ENCODE assay signal across 23 cellular contexts in genomic region chr12:12531194-12531593, GRCh38.
"Had no signal": no experiment of that assay in that cellular context is flagged by ENCODE, and none has a peak within 500 bp of the region (broad histone marks: within the 10 kb centered on the region; RNA-seq: fewer than 3 reads in every experiment).

No MANE protein-coding gene starts in this region.

- H3K36me3 ChIP-seq: esophagus muscularis mucosa, left ventricle myocardium inferior, lower lobe of right lung, spleen, stomach, uterus had no signal

- H3K4me1 Mint-ChIP-seq: stimulated activated memory B cell treated with anti-CD40 and anti-IgM and Interleukin-4, amounts not matched to agents 10 μg/mL and 1 μg/mL and 100 μg/mL, for 72 hours had no signal

- DNase-seq: cortex of kidney; effector memory CD4-positive, alpha-beta T cell; foreskin keratinocyte; kidney; left cardiac atrium; left ventricle myocardium inferior; lower lobe of right lung; midbrain; occipital lobe; spleen; stimulated activated CD4-positive, alpha-beta T cell treated with anti-CD3 and anti-CD28 coated beads, Interleukin-15, amount 100 ng/mL, for 24 hours; stimulated activated CD4-positive, alpha-beta T cell treated with anti-CD3 and anti-CD28 coated beads, Interleukin-1b, Interleukin-23, amount 100 ng/mL, for 48 hours; stimulated activated CD4-positive, alpha-beta T cell treated with anti-CD3 and anti-CD28 coated beads, Interleukin-4, amount 100 ng/mL, for 24 hours; stomach; upper lobe of left lung; uterus had no signal

- H3K9me3 Mint-ChIP-seq: memory B cell; natural killer cell treated with Interleukin-12 subunit alpha and Interleukin-12 subunit beta and Interleukin-15 and Interleukin-18, amount 100 ng/mL, for 72 hours; stimulated activated memory B cell treated with anti-CD40 and anti-IgM and Interleukin-4, amounts not matched to agents 10 μg/mL and 1 μg/mL and 100 μg/mL, for 72 hours had no signal

- H3K9me3 ChIP-seq: esophagus muscularis mucosa, left ventricle myocardium inferior, lower lobe of right lung, spleen, stomach, upper lobe of left lung, uterus had no signal

- H3K27me3 ChIP-seq: esophagus muscularis mucosa, foreskin keratinocyte, spleen, stomach, upper lobe of left lung, uterus had no signal

- H3K27ac ChIP-seq: epithelial cell of prostate, esophagus muscularis mucosa, foreskin keratinocyte, left ventricle myocardium inferior, lower lobe of right lung, spleen, upper lobe of left lung, uterus had no signal

- FAIRE-seq: endometrium, kidney had no signal

- H3K27me3 Mint-ChIP-seq: memory B cell; natural killer cell treated with Interleukin-12 subunit alpha and Interleukin-12 subunit beta and Interleukin-15 and Interleukin-18, amount 100 ng/mL, for 72 hours; stimulated activated memory B cell treated with anti-CD40 and anti-IgM and Interleukin-4, amounts not matched to agents 10 μg/mL and 1 μg/mL and 100 μg/mL, for 72 hours had no signal

- H3K27ac Mint-ChIP-seq: memory B cell; natural killer cell treated with Interleukin-12 subunit alpha and Interleukin-12 subunit beta and Interleukin-15 and Interleukin-18, amount 100 ng/mL, for 72 hours; stimulated activated memory B cell treated with anti-CD40 and anti-IgM and Interleukin-4, amounts not matched to agents 10 μg/mL and 1 μg/mL and 100 μg/mL, for 72 hours had no signal

- ATAC-seq: foreskin keratinocyte; left cardiac atrium; lower lobe of right lung; natural killer cell treated with Interleukin-12 subunit alpha and Interleukin-12 subunit beta and Interleukin-15 and Interleukin-18, amount 100 ng/mL, for 72 hours; sciatic nerve; stimulated activated memory B cell treated with anti-CD40 and anti-IgM and Interleukin-4, amounts not matched to agents 10 μg/mL and 1 μg/mL and 100 μg/mL, for 72 hours had no signal

- H3K4me3 Mint-ChIP-seq: memory B cell; natural killer cell treated with Interleukin-12 subunit alpha and Interleukin-12 subunit beta and Interleukin-15 and Interleukin-18, amount 100 ng/mL, for 72 hours; stimulated activated memory B cell treated with anti-CD40 and anti-IgM and Interleukin-4, amounts not matched to agents 10 μg/mL and 1 μg/mL and 100 μg/mL, for 72 hours had no signal

- H3K4me3 ChIP-seq: esophagus muscularis mucosa, left ventricle myocardium inferior, lower lobe of right lung, spleen, stomach, upper lobe of left lung, uterus had no signal
